In the genomic region with DNA sequence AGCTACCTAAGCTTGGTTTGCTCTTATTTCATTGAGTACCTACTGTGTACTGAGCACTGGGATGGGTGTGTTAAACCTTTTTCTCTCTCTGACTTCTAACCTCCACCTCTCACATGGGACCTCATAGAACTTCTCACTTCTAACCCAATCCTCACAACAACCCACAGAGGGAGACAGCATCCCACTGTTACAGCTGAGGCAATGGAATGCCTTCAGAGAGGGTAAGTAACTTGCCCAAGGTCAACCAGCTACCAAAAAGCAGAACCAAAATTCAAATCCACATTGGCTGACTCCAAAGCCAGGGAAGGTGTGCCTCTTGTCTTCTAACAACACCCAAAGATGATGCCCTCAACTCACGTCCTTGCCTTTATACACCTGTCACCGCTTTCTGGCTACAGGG, we compare ENCODE assay signal across 12 cellular contexts. TPM values are rescaled to one million over a fixed set of nuclear protein-coding genes. Genes with fewer than 3 reads are reported as not detected.
DNase-seq lines count a peak whose midpoint lies in the region; ATAC-seq, FAIRE-seq and TF ChIP-seq lines count a peak whose summit lies in the region.
"Had no signal": no experiment of that assay in that cellular context is flagged by ENCODE, and none has a peak within 500 bp of the region (broad histone marks: within the 10 kb centered on the region; RNA-seq: fewer than 3 reads in every experiment).

No MANE protein-coding gene starts in this region.

- H3K9me3 Mint-ChIP-seq in CD4-positive, CD25-positive, alpha-beta regulatory T cell = peaks cover 0 to 2% (median 0%) of the 10 kb centered on the region in 7 donors
- no peaks in the 10 kb centered on the region for H3K9me3 Mint-ChIP-seq in immature natural killer cell

- peak; percentile 5 for FAIRE-seq in GM12892 (lab: Jason Lieb, UNC)

- no peaks in the 10 kb centered on the region for H3K9me3 ChIP-seq in CD4-positive, CD25-positive, alpha-beta regulatory T cell (ENCODE audit: control insufficient read depth in 2 of 2, low read length in 2 of 2)
- no peaks in the 10 kb centered on the region for H3K9me3 ChIP-seq in T-helper 17 cell (ENCODE audit: control insufficient read depth, low read length, poor library complexity, severe bottlenecking)
- H3K9me3 ChIP-seq in left ventricle myocardium inferior (replicated peaks) = no peaks in the 10 kb centered on the region
- H3K9me3 ChIP-seq: ascending aorta, esophagus muscularis mucosa had no signal

- no peak overlapping the region for H3K4me3 ChIP-seq in CD4-positive, CD25-positive, alpha-beta regulatory T cell (ENCODE audit: low read depth, low read length)
- H3K4me3 ChIP-seq in left ventricle myocardium inferior = no peak overlapping the region
- H3K4me3 ChIP-seq: ascending aorta, esophagus muscularis mucosa had no signal

- no peak for TF ChIP-seq CTCF in left ventricle myocardium inferior (IDR thresholded peaks at IDR 0.05; ENCODE audit: borderline replicate concordance)

- H3K4me3 Mint-ChIP-seq in CD4-positive, CD25-positive, alpha-beta regulatory T cell = peak overlapping the region in 2 of 4 donors; percentile 2 to 64
- H3K4me3 Mint-ChIP-seq in T-helper 17 cell (no peak overlapping the region), immature natural killer cell (no peak overlapping the region)

- intact Hi-C loops in left ventricle myocardium inferior (cut with micrococcal nuclease) = no loop called here

- peak overlapping the region; percentile 66 to 92 (median 88) for H3K27ac Mint-ChIP-seq in CD4-positive, CD25-positive, alpha-beta regulatory T cell
- H3K27ac Mint-ChIP-seq in T-helper 17 cell (peak overlapping the region; percentile 99), immature natural killer cell (peak overlapping the region in 5 of 6 donors; percentile 3 to 77 (median 7))

- H3K36me3 ChIP-seq in CD4-positive, CD25-positive, alpha-beta regulatory T cell (ENCODE audit: control insufficient read depth, insufficient read depth, low read length) = no peaks in the 10 kb centered on the region
- H3K36me3 ChIP-seq in left ventricle myocardium inferior = no peaks in the 10 kb centered on the region
- H3K36me3 ChIP-seq: ascending aorta, esophagus muscularis mucosa had no signal

- peaks cover 79% of the 10 kb centered on the region for H3K4me1 ChIP-seq in CD4-positive, CD25-positive, alpha-beta regulatory T cell (ENCODE audit: control insufficient read depth, insufficient read depth, low read length, poor library complexity, severe bottlenecking)
- peaks cover 41% of the 10 kb centered on the region for H3K4me1 ChIP-seq in left ventricle myocardium inferior

- no peaks in the 10 kb centered on the region for H3K27me3 ChIP-seq in CD4-positive, CD25-positive, alpha-beta regulatory T cell (ENCODE audit: control insufficient read depth, insufficient read depth, low read length)
- no peaks in the 10 kb centered on the region for H3K27me3 ChIP-seq in left ventricle myocardium inferior (ENCODE audit: low read depth)
- H3K27me3 ChIP-seq: ascending aorta had no signal

- H3K36me3 Mint-ChIP-seq in CD4-positive, CD25-positive, alpha-beta regulatory T cell = no peaks in the 10 kb centered on the region
- H3K36me3 Mint-ChIP-seq in T-helper 17 cell (ENCODE audit: low read depth) (peaks cover 7% of the 10 kb centered on the region), immature natural killer cell (no peaks in the 10 kb centered on the region)

- peaks cover 29 to 95% (median 72%) of the 10 kb centered on the region in 4 donors for H3K4me1 Mint-ChIP-seq in CD4-positive, CD25-positive, alpha-beta regulatory T cell
- H3K4me1 Mint-ChIP-seq in T-helper 17 cell = peaks cover 61% of the 10 kb centered on the region
- peaks cover 62 to 85% of the 10 kb centered on the region in 2 donors for H3K4me1 Mint-ChIP-seq in immature natural killer cell

- no peak for ATAC-seq in CD4-positive, CD25-positive, alpha-beta regulatory T cell (ENCODE audit: low read depth in 2 of 2)
- ATAC-seq in T-helper 17 cell = no peak
- no peak for ATAC-seq in GM18873 (IDR thresholded peaks at IDR 0.05; ENCODE audit: low FRiP score, unreplicated experiment)

- no peak for DNase-seq in CD4-positive, CD25-positive, alpha-beta regulatory T cell
- DNase-seq in GM12892 (ENCODE audit: insufficient read length) (no peak), T-helper 17 cell (no peak), immature natural killer cell (no peak), left ventricle myocardium inferior (no peak), NCI-H187 (lab: John Stamatoyannopoulos, UW) (no peak), hepatic stellate cell (ENCODE audit: low spot score) (no peak)
- DNase-seq: activated CD4-positive, alpha-beta T cell treated with anti-CD3 and anti-CD28 coated beads, Interleukin-2, amount 50 U/mL, for 4 hours; NCI-H2081 had no signal

- TF ChIP-seq POLR2A in GM12892 (IDR thresholded peaks at IDR 0.05; ENCODE audit: low read depth, low read length) = no peak

- H3K27me3 Mint-ChIP-seq in CD4-positive, CD25-positive, alpha-beta regulatory T cell = no peaks in the 10 kb centered on the region
- H3K27me3 Mint-ChIP-seq in T-helper 17 cell (no peaks in the 10 kb centered on the region), immature natural killer cell (ENCODE audit: low read depth in 3 of 3) (peaks cover 3 to 7% (median 4%) of the 10 kb centered on the region in 3 donors)

- H3K27ac ChIP-seq in CD4-positive, CD25-positive, alpha-beta regulatory T cell (ENCODE audit: insufficient read depth, low read length, poor library complexity, severe bottlenecking) = peak overlapping the region; percentile 62
- H3K27ac ChIP-seq in left ventricle myocardium inferior (replicated peaks) = no peak overlapping the region
- H3K27ac ChIP-seq: ascending aorta, esophagus muscularis mucosa had no signal

RNA-seq across cellular contexts. Expression of gene SEL1L3, which starts 5.4 kb away (rescaled TPM):
- 74.5 TPM for total RNA-seq in CD4-positive, CD25-positive, alpha-beta regulatory T cell
- 10 to 100 TPM; 36.5 to 61.0 (median 44.9) TPM for polyA plus RNA-seq in CD4-positive, CD25-positive, alpha-beta regulatory T cell
- polyA plus RNA-seq in GM12892 (2012; ENCODE audit: missing spikeins) = 50.1 TPM
- total RNA-seq in T-helper 17 cell = 10 to 100 TPM; 56.5 to 59.0 TPM
- 10 to 100 TPM; 17.1 to 58.8 (median 22.1) TPM for polyA plus RNA-seq in immature natural killer cell
- 3.2 TPM for total RNA-seq in left ventricle myocardium inferior

RNA-seq across cellular contexts. Expression of gene SMIM20, which starts 56.6 kb away (rescaled TPM):
- 7.4 TPM for total RNA-seq in CD4-positive, CD25-positive, alpha-beta regulatory T cell
- polyA plus RNA-seq in CD4-positive, CD25-positive, alpha-beta regulatory T cell = 10 to 100 TPM; 50.5 to 80.5 (median 55.7) TPM
- 39.1 TPM for polyA plus RNA-seq in GM12892 (2012; ENCODE audit: missing spikeins)
- 10 to 100 TPM; 11.0 to 12.5 TPM for total RNA-seq in T-helper 17 cell
- polyA plus RNA-seq in immature natural killer cell = 10 to 100 TPM; 34.8 to 51.6 (median 36.9) TPM
- 45.4 TPM for total RNA-seq in left ventricle myocardium inferior

Comparison
In these comparisons a context has a peak if more than half of its experiments do, and no peak if none do; other contexts are left out.
1. H3K27ac Mint-ChIP-seq: peak in every context shown above with its lines; median percentile 99 in T-helper 17 cell; 88 in CD4-positive, CD25-positive, alpha-beta regulatory T cell; 7 in immature natural killer cell.
2. RNA of gene SEL1L3, which starts 5.4 kb away (total RNA-seq): 74.5 TPM in CD4-positive, CD25-positive, alpha-beta regulatory T cell (single experiment) and 56.5 to 59.0 TPM in T-helper 17 cell; 3.2 TPM in left ventricle myocardium inferior (single experiment); every median in the first group is over 10 times any median in the second.